33 cellular contexts compared by ENCODE assay signal in the genomic region with DNA sequence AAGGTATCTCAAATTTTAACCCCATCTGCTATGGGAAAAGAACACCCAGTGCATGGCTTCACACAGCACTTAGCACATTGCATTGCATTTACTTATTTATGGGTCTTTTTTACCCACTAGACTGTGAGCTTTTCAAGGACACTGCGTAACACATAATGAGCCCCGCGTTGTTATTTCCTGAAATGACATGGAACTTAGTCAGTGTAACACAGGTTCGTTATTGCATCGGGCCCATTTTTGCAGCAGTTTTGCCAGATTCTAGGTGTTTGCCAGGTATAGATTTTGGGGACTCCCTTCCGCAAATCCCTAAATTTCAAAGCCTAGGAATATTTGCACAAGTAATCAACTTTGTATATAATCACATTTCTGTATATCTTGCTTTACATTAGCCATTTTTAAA.
"Had no signal": no experiment of that assay in that cellular context is flagged by ENCODE, and none has a peak within 500 bp of the region (broad histone marks: within the 10 kb centered on the region; RNA-seq: fewer than 3 reads in every experiment).

No MANE protein-coding gene starts in this region.

- H3K36me3 Mint-ChIP-seq: activated CD8-positive, alpha-beta memory T cell treated with anti-CD3 and anti-CD28 coated beads, Interleukin-2, amount 10 ng/mL, durations not matched to agents 7 days and 5 days; activated naive CD4-positive, alpha-beta T cell treated with anti-CD3 and anti-CD28 coated beads, Interleukin-2, amount 10 ng/mL, durations not matched to agents 7 days and 5 days; activated naive CD4-positive, alpha-beta T cell treated with anti-CD3 and anti-CD28 coated beads, Interleukin-2, amount 50 U/mL, for 24 hours; activated naive CD8-positive, alpha-beta T cell; activated naive CD8-positive, alpha-beta T cell treated with anti-CD3 and anti-CD28 coated beads, Interleukin-2, amount 10 ng/mL, durations not matched to agents 7 days and 5 days; brain had no signal

- H3K27me3 Mint-ChIP-seq: activated CD4-positive, alpha-beta memory T cell treated with anti-CD3 and anti-CD28 coated beads, Interleukin-2, amount 10 ng/mL, durations not matched to agents 7 days and 5 days; activated CD4-positive, alpha-beta T cell treated with anti-CD3 and anti-CD28 coated beads for 36 hours; activated CD4-positive, alpha-beta T cell treated with anti-CD3 and anti-CD28 coated beads, Interleukin-2, amount 10 ng/mL, durations not matched to agents 7 days and 5 days; activated CD8-positive, alpha-beta memory T cell treated with anti-CD3 and anti-CD28 coated beads, Interleukin-2, amount 10 ng/mL, durations not matched to agents 7 days and 5 days; activated naive CD4-positive, alpha-beta T cell treated with anti-CD3 and anti-CD28 coated beads, Interleukin-2, amount 10 ng/mL, durations not matched to agents 7 days and 5 days; activated naive CD4-positive, alpha-beta T cell treated with anti-CD3 and anti-CD28 coated beads, Interleukin-2, amount 50 U/mL, for 24 hours; activated naive CD8-positive, alpha-beta T cell; activated naive CD8-positive, alpha-beta T cell treated with anti-CD3 and anti-CD28 coated beads, Interleukin-2, amount 50 U/mL, for 24 hours; activated T-cell treated with anti-CD3 and anti-CD28 coated beads, Interleukin-2, amount 50 U/mL, for 24 hours; brain; central memory CD8-positive, alpha-beta T cell had no signal

- ATAC-seq: activated CD4-positive, alpha-beta T cell treated with anti-CD3 and anti-CD28 coated beads for 36 hours; activated CD4-positive, CD25-positive, alpha-beta regulatory T cell treated with anti-CD3 and anti-CD28 coated beads, Interleukin-2, amount 50 U/mL, for 24 hours; activated CD8-positive, alpha-beta memory T cell treated with anti-CD3 and anti-CD28 coated beads, Interleukin-2, amount 10 ng/mL, durations not matched to agents 7 days and 5 days; activated CD8-positive, alpha-beta T cell treated with anti-CD3 and anti-CD28 coated beads, Interleukin-2, amount 10 ng/mL, durations not matched to agents 7 days and 5 days; activated naive CD8-positive, alpha-beta T cell treated with anti-CD3 and anti-CD28 coated beads, Interleukin-2, amount 50 U/mL, for 24 hours had no signal

- DNase-seq: activated CD4-positive, alpha-beta memory T cell treated with anti-CD3 and anti-CD28 coated beads, Interleukin-2, amount 10 ng/mL, durations not matched to agents 7 days and 5 days; activated CD4-positive, alpha-beta T cell treated with anti-CD3 and anti-CD28 coated beads for 1 hour; activated CD4-positive, alpha-beta T cell treated with anti-CD3 and anti-CD28 coated beads for 36 hours; activated CD4-positive, alpha-beta T cell treated with anti-CD3 and anti-CD28 coated beads for 48 hours; activated CD4-positive, alpha-beta T cell treated with anti-CD3 and anti-CD28 coated beads, Interleukin-2, amount 10 ng/mL, durations not matched to agents 7 days and 5 days; activated CD4-positive, alpha-beta T cell treated with anti-CD3 and anti-CD28 coated beads, Interleukin-2, amount 50 U/mL, for 48 hours; activated CD4-positive, CD25-positive, alpha-beta regulatory T cell; activated CD8-positive, alpha-beta memory T cell treated with anti-CD3 and anti-CD28 coated beads for 24 hours; activated CD8-positive, alpha-beta memory T cell treated with anti-CD3 and anti-CD28 coated beads, Interleukin-2, amount 10 ng/mL, durations not matched to agents 7 days and 5 days; activated CD8-positive, alpha-beta memory T cell treated with anti-CD3 and anti-CD28 coated beads, Interleukin-2, amount 50 U/mL, for 48 hours; activated CD8-positive, alpha-beta T cell treated with anti-CD3 and anti-CD28 coated beads, Interleukin-2, amount 10 ng/mL, durations not matched to agents 7 days and 5 days; activated effector memory CD4-positive, alpha-beta T cell treated with Interleukin-2 at 50 U/mL for 16 hours; activated gamma-delta T cell; activated naive CD4-positive, alpha-beta T cell treated with anti-CD3 and anti-CD28 coated beads, Interleukin-2, amount 10 ng/mL, durations not matched to agents 7 days and 5 days; activated naive CD4-positive, alpha-beta T cell treated with Interleukin-2 at 50 U/mL for 16 hours; activated naive CD8-positive, alpha-beta T cell treated with anti-CD3 and anti-CD28 coated beads, Interleukin-2, amount 10 ng/mL, durations not matched to agents 7 days and 5 days; activated naive CD8-positive, alpha-beta T cell treated with anti-CD3 and anti-CD28 coated beads, Interleukin-2, amount 50 U/mL, for 24 hours; activated T-cell treated with anti-CD3 and anti-CD28 coated beads, Interleukin-2, amount 50 U/mL, for 24 hours; activated T-cell treated with anti-CD3 and anti-CD28 coated beads, Interleukin-2, amount 50 U/mL, for 48 hours; amygdala; anterior cingulate cortex; caudate nucleus; cerebellar nuclear complex; colonic mucosa; T-helper 2 cell; T-helper 9 cell had no signal

- H3K4me3 Mint-ChIP-seq: activated CD4-positive, alpha-beta memory T cell treated with anti-CD3 and anti-CD28 coated beads, Interleukin-2, amount 10 ng/mL, durations not matched to agents 7 days and 5 days; activated CD4-positive, alpha-beta T cell treated with anti-CD3 and anti-CD28 coated beads for 36 hours; activated CD4-positive, alpha-beta T cell treated with anti-CD3 and anti-CD28 coated beads, Interleukin-2, amount 10 ng/mL, durations not matched to agents 7 days and 5 days; activated CD8-positive, alpha-beta memory T cell treated with anti-CD3 and anti-CD28 coated beads, Interleukin-2, amount 10 ng/mL, durations not matched to agents 7 days and 5 days; activated CD8-positive, alpha-beta T cell treated with anti-CD3 and anti-CD28 coated beads, Interleukin-2, amount 10 ng/mL, durations not matched to agents 7 days and 5 days; activated naive CD4-positive, alpha-beta T cell treated with anti-CD3 and anti-CD28 coated beads, Interleukin-2, amount 10 ng/mL, durations not matched to agents 7 days and 5 days; activated naive CD4-positive, alpha-beta T cell treated with anti-CD3 and anti-CD28 coated beads, Interleukin-2, amount 50 U/mL, for 24 hours; activated naive CD8-positive, alpha-beta T cell; activated naive CD8-positive, alpha-beta T cell treated with anti-CD3 and anti-CD28 coated beads, Interleukin-2, amount 10 ng/mL, durations not matched to agents 7 days and 5 days; activated naive CD8-positive, alpha-beta T cell treated with anti-CD3 and anti-CD28 coated beads, Interleukin-2, amount 50 U/mL, for 24 hours; activated T-cell treated with anti-CD3 and anti-CD28 coated beads, Interleukin-2, amount 50 U/mL, for 24 hours; brain; central memory CD8-positive, alpha-beta T cell; T-helper 2 cell treated with Interferon-gamma antibody and Interleukin-4, amounts not matched to agents 5 μg/mL and 100 μg/mL, for 36 hours had no signal

- H3K9me3 Mint-ChIP-seq: activated CD4-positive, alpha-beta memory T cell treated with anti-CD3 and anti-CD28 coated beads, Interleukin-2, amount 10 ng/mL, durations not matched to agents 7 days and 5 days; activated CD4-positive, alpha-beta T cell treated with anti-CD3 and anti-CD28 coated beads, Interleukin-2, amount 10 ng/mL, durations not matched to agents 7 days and 5 days; activated naive CD4-positive, alpha-beta T cell treated with anti-CD3 and anti-CD28 coated beads, Interleukin-2, amount 10 ng/mL, durations not matched to agents 7 days and 5 days; activated naive CD4-positive, alpha-beta T cell treated with anti-CD3 and anti-CD28 coated beads, Interleukin-2, amount 50 U/mL, for 24 hours; activated naive CD8-positive, alpha-beta T cell treated with anti-CD3 and anti-CD28 coated beads, Interleukin-2, amount 50 U/mL, for 24 hours; activated T-cell treated with anti-CD3 and anti-CD28 coated beads, Interleukin-2, amount 50 U/mL, for 24 hours; activated T-helper 2 cell treated with anti-CD3 and anti-CD28 coated beads, Interferon-gamma antibody, Interleukin-2, Interleukin-4, amounts not matched to agents 10 μg/mL and 5 μg/mL and 100 μg/mL, durations not matched to agents 14 hours and 24 hours and 36 hours; brain; central memory CD8-positive, alpha-beta T cell; T-helper 2 cell treated with Interferon-gamma antibody and Interleukin-4, amounts not matched to agents 5 μg/mL and 100 μg/mL, for 36 hours had no signal

- H3K4me1 Mint-ChIP-seq: activated CD4-positive, alpha-beta memory T cell treated with anti-CD3 and anti-CD28 coated beads, Interleukin-2, amount 10 ng/mL, durations not matched to agents 7 days and 5 days; activated CD4-positive, alpha-beta T cell treated with anti-CD3 and anti-CD28 coated beads for 36 hours; activated CD4-positive, alpha-beta T cell treated with anti-CD3 and anti-CD28 coated beads, Interleukin-2, amount 10 ng/mL, durations not matched to agents 7 days and 5 days; activated CD8-positive, alpha-beta memory T cell treated with anti-CD3 and anti-CD28 coated beads, Interleukin-2, amount 10 ng/mL, durations not matched to agents 7 days and 5 days; activated naive CD4-positive, alpha-beta T cell treated with anti-CD3 and anti-CD28 coated beads, Interleukin-2, amount 10 ng/mL, durations not matched to agents 7 days and 5 days; activated naive CD8-positive, alpha-beta T cell treated with anti-CD3 and anti-CD28 coated beads, Interleukin-2, amount 10 ng/mL, durations not matched to agents 7 days and 5 days; activated naive CD8-positive, alpha-beta T cell treated with anti-CD3 and anti-CD28 coated beads, Interleukin-2, amount 50 U/mL, for 24 hours; central memory CD8-positive, alpha-beta T cell had no signal

- H3K27ac Mint-ChIP-seq: activated CD4-positive, alpha-beta memory T cell treated with anti-CD3 and anti-CD28 coated beads, Interleukin-2, amount 10 ng/mL, durations not matched to agents 7 days and 5 days; activated CD4-positive, alpha-beta T cell treated with anti-CD3 and anti-CD28 coated beads for 36 hours; activated CD4-positive, alpha-beta T cell treated with anti-CD3 and anti-CD28 coated beads, Interleukin-2, amount 10 ng/mL, durations not matched to agents 7 days and 5 days; activated CD8-positive, alpha-beta memory T cell treated with anti-CD3 and anti-CD28 coated beads, Interleukin-2, amount 10 ng/mL, durations not matched to agents 7 days and 5 days; activated CD8-positive, alpha-beta T cell treated with anti-CD3 and anti-CD28 coated beads, Interleukin-2, amount 10 ng/mL, durations not matched to agents 7 days and 5 days; activated naive CD4-positive, alpha-beta T cell treated with anti-CD3 and anti-CD28 coated beads, Interleukin-2, amount 10 ng/mL, durations not matched to agents 7 days and 5 days; activated naive CD4-positive, alpha-beta T cell treated with anti-CD3 and anti-CD28 coated beads, Interleukin-2, amount 50 U/mL, for 24 hours; activated naive CD8-positive, alpha-beta T cell; activated naive CD8-positive, alpha-beta T cell treated with anti-CD3 and anti-CD28 coated beads, Interleukin-2, amount 10 ng/mL, durations not matched to agents 7 days and 5 days; activated naive CD8-positive, alpha-beta T cell treated with anti-CD3 and anti-CD28 coated beads, Interleukin-2, amount 50 U/mL, for 24 hours; activated T-cell treated with anti-CD3 and anti-CD28 coated beads, Interleukin-2, amount 50 U/mL, for 24 hours; activated T-helper 2 cell treated with anti-CD3 and anti-CD28 coated beads, Interferon-gamma antibody, Interleukin-2, Interleukin-4, amounts not matched to agents 10 μg/mL and 5 μg/mL and 100 μg/mL, durations not matched to agents 14 hours and 24 hours and 36 hours; T-helper 2 cell treated with Interferon-gamma antibody and Interleukin-4, amounts not matched to agents 5 μg/mL and 100 μg/mL, for 36 hours had no signal
